Comparison of ENCODE assay signal across 32 cellular contexts in the genomic region with DNA sequence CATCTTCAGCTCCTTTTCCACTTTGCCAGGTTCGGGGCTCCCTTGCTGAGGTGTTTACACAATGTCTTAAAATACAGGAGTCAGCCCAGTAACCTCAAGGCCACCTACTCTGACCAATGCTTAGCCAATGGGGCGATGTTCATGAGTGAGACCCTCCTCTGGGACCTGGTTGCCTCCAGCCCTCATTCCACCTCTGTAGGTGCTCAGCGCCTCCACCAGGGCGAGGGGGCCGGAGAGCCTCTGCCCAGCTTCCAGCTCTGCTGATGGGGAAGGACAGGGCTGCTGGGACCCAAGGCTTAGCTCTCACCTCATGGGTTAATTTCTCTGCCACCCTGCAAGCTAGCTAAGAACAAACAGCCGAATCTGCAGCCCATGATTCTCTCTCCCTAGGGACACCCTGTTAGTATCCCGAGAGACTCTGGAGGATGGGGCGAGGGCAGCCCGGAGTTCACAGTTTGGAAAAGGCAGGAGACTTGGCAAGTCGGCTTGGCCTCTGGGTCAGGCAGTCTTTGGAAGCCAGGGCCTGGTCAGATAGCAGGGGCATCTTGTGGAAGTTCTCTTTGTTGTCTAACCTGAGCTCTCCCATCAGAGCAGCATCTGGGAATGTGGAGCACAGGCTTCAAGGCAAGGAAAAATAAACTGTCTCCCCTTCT. TPM values are rescaled to one million over a fixed set of nuclear protein-coding genes. Genes with fewer than 3 reads are reported as not detected.
"Had no signal": no experiment of that assay in that cellular context is flagged by ENCODE, and none has a peak within 500 bp of the region (broad histone marks: within the 10 kb centered on the region; RNA-seq: fewer than 3 reads in every experiment).

No MANE protein-coding gene starts in this region.

- H3K27me3 ChIP-seq: MG63 had no signal

- H3K9me3 ChIP-seq: MG63, SJSA1, SK-N-SH had no signal

- H3K27ac Mint-ChIP-seq: activated B cell treated with CpG ODN at 0.5 μM for 24 hours; activated CD4-positive, alpha-beta memory T cell treated with anti-CD3 and anti-CD28 coated beads, Interleukin-2, amount 10 ng/mL, durations not matched to agents 7 days and 5 days; activated CD8-positive, alpha-beta memory T cell treated with anti-CD3 and anti-CD28 coated beads, Interleukin-2, amount 10 ng/mL, durations not matched to agents 7 days and 5 days; activated naive CD4-positive, alpha-beta T cell treated with anti-CD3 and anti-CD28 coated beads, Interleukin-2, amount 10 ng/mL, durations not matched to agents 7 days and 5 days; activated naive CD8-positive, alpha-beta T cell; activated naive CD8-positive, alpha-beta T cell treated with anti-CD3 and anti-CD28 coated beads, Interleukin-2, amount 50 U/mL, for 24 hours; T-helper 1 cell treated with Interleukin-12 subunit alpha and Interleukin-12 subunit beta and Interleukin-4 antibody, amounts not matched to agents 30 μg/mL and 1 μg/mL, for 36 hours; T-helper 2 cell treated with Interferon-gamma antibody and Interleukin-4, amounts not matched to agents 5 μg/mL and 100 μg/mL, for 36 hours had no signal

- H3K4me2 ChIP-seq: SK-N-SH had no signal

- H3K4me1 ChIP-seq: SJSA1 had no signal

- H3K9me3 Mint-ChIP-seq: activated B cell treated with CpG ODN at 0.5 μM for 24 hours; activated CD4-positive, alpha-beta memory T cell treated with anti-CD3 and anti-CD28 coated beads, Interleukin-2, amount 10 ng/mL, durations not matched to agents 7 days and 5 days; activated naive CD4-positive, alpha-beta T cell treated with anti-CD3 and anti-CD28 coated beads, Interleukin-2, amount 10 ng/mL, durations not matched to agents 7 days and 5 days; activated naive CD8-positive, alpha-beta T cell treated with anti-CD3 and anti-CD28 coated beads, Interleukin-2, amount 50 U/mL, for 24 hours; brain; T-helper 1 cell treated with Interleukin-12 subunit alpha and Interleukin-12 subunit beta and Interleukin-4 antibody, amounts not matched to agents 30 μg/mL and 1 μg/mL, for 36 hours; T-helper 2 cell treated with Interferon-gamma antibody and Interleukin-4, amounts not matched to agents 5 μg/mL and 100 μg/mL, for 36 hours had no signal

- ATAC-seq: activated CD8-positive, alpha-beta memory T cell treated with anti-CD3 and anti-CD28 coated beads, Interleukin-2, amount 10 ng/mL, durations not matched to agents 7 days and 5 days; activated naive CD8-positive, alpha-beta T cell treated with anti-CD3 and anti-CD28 coated beads, Interleukin-2, amount 50 U/mL, for 24 hours; Panc1 had no signal

- H3K9ac ChIP-seq: SK-N-SH had no signal

- H3K27ac ChIP-seq: SJSA1 had no signal

- DNase-seq: activated B cell treated with CpG ODN at 0.5 μM for 24 hours; activated CD4-positive, alpha-beta memory T cell treated with anti-CD3 and anti-CD28 coated beads, Interleukin-2, amount 10 ng/mL, durations not matched to agents 7 days and 5 days; activated CD4-positive, alpha-beta T cell treated with anti-CD3 and anti-CD28 coated beads for 1 hour; activated CD4-positive, alpha-beta T cell treated with anti-CD3 and anti-CD28 coated beads for 48 hours; activated CD8-positive, alpha-beta memory T cell treated with anti-CD3 and anti-CD28 coated beads for 24 hours; activated CD8-positive, alpha-beta memory T cell treated with anti-CD3 and anti-CD28 coated beads, Interleukin-2, amount 10 ng/mL, durations not matched to agents 7 days and 5 days; activated CD8-positive, alpha-beta memory T cell treated with anti-CD3 and anti-CD28 coated beads, Interleukin-2, amount 50 U/mL, for 48 hours; activated effector memory CD4-positive, alpha-beta T cell treated with Interleukin-2 at 50 U/mL for 16 hours; activated naive CD4-positive, alpha-beta T cell treated with anti-CD3 and anti-CD28 coated beads, Interleukin-2, amount 10 ng/mL, durations not matched to agents 7 days and 5 days; activated naive CD8-positive, alpha-beta T cell treated with anti-CD3 and anti-CD28 coated beads, Interleukin-2, amount 50 U/mL, for 24 hours; activated T-cell treated with anti-CD3 and anti-CD28 coated beads, Interleukin-2, amount 50 U/mL, for 48 hours; anterior cingulate cortex; cerebellar nuclear complex; Kasumi-1; MG63; MV-4-11; NCI-H1417; NCI-H1694; NCI-H1930; NCI-H2081 treated with DMSO at 0.1 percent for 48 hours; NCI-H226; NCI-H446 treated with DMSO at 0.1 percent for 48 hours; NCI-H524 treated with DMSO at 0.1 percent for 48 hours; SHP77 treated with DMSO at 0.1 percent for 48 hours; SK-N-SH had no signal

- H3K36me3 Mint-ChIP-seq: activated CD8-positive, alpha-beta memory T cell treated with anti-CD3 and anti-CD28 coated beads, Interleukin-2, amount 10 ng/mL, durations not matched to agents 7 days and 5 days; activated naive CD4-positive, alpha-beta T cell treated with anti-CD3 and anti-CD28 coated beads, Interleukin-2, amount 10 ng/mL, durations not matched to agents 7 days and 5 days; brain had no signal

- H3K4me3 Mint-ChIP-seq: activated B cell treated with CpG ODN at 0.5 μM for 24 hours; activated CD4-positive, alpha-beta memory T cell treated with anti-CD3 and anti-CD28 coated beads, Interleukin-2, amount 10 ng/mL, durations not matched to agents 7 days and 5 days; activated CD8-positive, alpha-beta memory T cell treated with anti-CD3 and anti-CD28 coated beads, Interleukin-2, amount 10 ng/mL, durations not matched to agents 7 days and 5 days; activated naive CD4-positive, alpha-beta T cell treated with anti-CD3 and anti-CD28 coated beads, Interleukin-2, amount 10 ng/mL, durations not matched to agents 7 days and 5 days; activated naive CD8-positive, alpha-beta T cell; activated naive CD8-positive, alpha-beta T cell treated with anti-CD3 and anti-CD28 coated beads, Interleukin-2, amount 50 U/mL, for 24 hours; T-helper 1 cell treated with Interleukin-12 subunit alpha and Interleukin-12 subunit beta and Interleukin-4 antibody, amounts not matched to agents 30 μg/mL and 1 μg/mL, for 36 hours; T-helper 2 cell treated with Interferon-gamma antibody and Interleukin-4, amounts not matched to agents 5 μg/mL and 100 μg/mL, for 36 hours had no signal

- H3K4me3 ChIP-seq: MG63, SJSA1 had no signal

RNA-seq across cellular contexts. Expression of gene SRCIN1, which starts 16.2 kb away (rescaled TPM):
- total RNA-seq: RPMI7951, SJSA1 had no signal
